ENCODE assay signal across 8 cellular contexts in the genomic region with DNA sequence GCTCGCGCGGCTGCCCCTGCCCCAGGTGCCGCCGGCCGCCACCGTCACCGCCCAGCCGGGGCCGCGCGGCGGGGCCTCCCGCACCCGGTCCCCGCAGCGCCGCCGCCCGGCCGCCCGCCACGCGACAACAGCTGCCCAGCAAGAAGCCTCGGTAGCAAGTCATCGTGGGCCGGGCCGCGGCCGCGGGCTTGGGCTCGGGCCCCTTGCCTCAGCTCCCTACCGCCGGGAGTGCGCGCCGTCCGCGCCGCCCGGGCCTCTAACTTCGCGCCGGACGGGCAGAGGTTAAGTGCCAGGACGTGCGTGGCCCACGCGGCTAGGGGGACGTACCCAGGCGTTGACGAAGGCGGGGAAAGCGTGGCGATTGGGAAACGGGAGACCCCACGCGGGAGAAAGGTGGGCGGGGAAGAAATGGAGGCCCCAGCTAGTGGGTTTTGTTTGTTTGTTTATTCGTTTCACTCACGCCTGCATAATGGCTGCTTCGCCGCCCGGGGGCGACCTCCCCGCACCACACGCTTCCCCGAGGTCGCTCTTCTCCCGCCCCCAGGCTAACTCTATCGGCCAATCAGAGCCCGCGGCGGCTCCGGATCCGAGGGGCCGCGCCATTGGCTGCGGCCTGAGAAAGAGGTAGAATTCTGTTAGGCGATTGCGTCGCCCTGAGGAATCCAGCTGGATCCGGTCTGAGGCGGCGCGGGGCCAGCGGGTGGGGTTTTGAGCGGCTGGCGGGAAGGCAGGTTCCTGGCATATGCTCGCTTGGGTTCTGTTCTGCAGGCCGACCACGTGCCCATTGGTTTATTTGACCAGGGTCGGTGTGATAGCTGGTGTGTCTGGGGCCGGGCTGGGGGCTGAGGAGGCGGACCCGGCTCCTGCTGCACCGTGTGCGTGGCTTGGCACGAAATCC. TPM values are rescaled to one million over a fixed set of nuclear protein-coding genes. Genes with fewer than 3 reads are reported as not detected.
DNase-seq lines count a peak whose midpoint lies in the region; TF ChIP-seq lines count a peak whose summit lies in the region.

A gene with protein sequence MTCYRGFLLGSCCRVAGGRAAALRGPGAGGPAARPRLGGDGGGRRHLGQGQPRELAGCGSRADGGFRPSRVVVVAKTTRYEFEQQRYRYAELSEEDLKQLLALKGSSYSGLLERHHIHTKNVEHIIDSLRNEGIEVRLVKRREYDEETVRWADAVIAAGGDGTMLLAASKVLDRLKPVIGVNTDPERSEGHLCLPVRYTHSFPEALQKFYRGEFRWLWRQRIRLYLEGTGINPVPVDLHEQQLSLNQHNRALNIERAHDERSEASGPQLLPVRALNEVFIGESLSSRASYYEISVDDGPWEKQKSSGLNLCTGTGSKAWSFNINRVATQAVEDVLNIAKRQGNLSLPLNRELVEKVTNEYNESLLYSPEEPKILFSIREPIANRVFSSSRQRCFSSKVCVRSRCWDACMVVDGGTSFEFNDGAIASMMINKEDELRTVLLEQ (minus strand): TSS at position 290 of the 898 bp plus-strand sequence. CDS start 127 bp downstream, at position 163.

- peak within 1 kb of the TSS; percentile 93 for H3K27ac ChIP-seq in GM23248
- H3K27ac ChIP-seq in esophagus squamous epithelium = peak within 1 kb of the TSS; percentile 93 to 99 (median 98)

- peaks cover 10% of the 10 kb centered on the region; the same call in 1 of the 2 replicates for H3F3A ChIP-seq in GM23248 (ENCODE audit: insufficient read depth)

- intact Hi-C loops in esophagus squamous epithelium (cut with DNase I) = no loop called here

- peak within 1 kb of the TSS; percentile 91 for H2AFZ ChIP-seq in GM23248

- no peaks in the 10 kb centered on the region for H3K27me3 ChIP-seq in GM23248 (replicated peaks; ENCODE audit: insufficient read depth)
- H3K27me3 ChIP-seq in esophagus squamous epithelium = no peaks in the 10 kb centered on the region

- H3K4me1 ChIP-seq in GM23248 (ENCODE audit: insufficient read depth) = peaks cover 24% of the 10 kb centered on the region
- peaks cover 12 to 51% (median 14%) of the 10 kb centered on the region in 3 donors for H3K4me1 ChIP-seq in esophagus squamous epithelium

- in situ Hi-C loops in GM23248 (cut with MboI) = no loop called here

- 1 to 3% methylated on average over 55 to 68 of the region's 99 CpGs for WGBS in GM23248 (ENCODE audit: low coverage in 1 of 2, low lambda C conversion rate in 2 of 2, missing lambda C conversion rate in 2 of 2), 2 experiments
- 0 to 1% methylated on average over 20 to 21 of the region's 99 CpGs for WGBS in esophagus squamous epithelium, 2 donors

- H3K4me2 ChIP-seq in GM23248 (ENCODE audit: unreplicated experiment) = peak within 1 kb of the TSS; percentile 96

- peak within 1 kb of the TSS; percentile 81 for H3K4me3 ChIP-seq in GM23248
- peak within 1 kb of the TSS; percentile 89 to 97 (median 94) for H3K4me3 ChIP-seq in esophagus squamous epithelium

- H3K79me2 ChIP-seq in GM23248 (ENCODE audit: insufficient read depth) = peaks cover 39% of the 10 kb centered on the region

- peak; percentile 95 for DNase-seq in EH (ENCODE audit: low read depth)
- peak; percentile 98 for DNase-seq in GM23248
- peak; percentile 95 to 96 for DNase-seq in Kasumi-1 (lab: John Stamatoyannopoulos, UW)
- peak; percentile 95 for DNase-seq in RKO (ENCODE audit: low spot score)
- DNase-seq in activated T-helper 1 cell treated with Interleukin-2 at 50 U/mL for 16 hours (ENCODE audit: low read depth) = peak; percentile 89
- DNase-seq in esophagus squamous epithelium (lab: John Stamatoyannopoulos, UW) = peak; percentile 96
- DNase-seq in myocyte (ENCODE audit: low read depth) = peak; percentile 98
- peak; percentile 83 to 84 for DNase-seq in stimulated activated CD8-positive, alpha-beta memory T cell treated with anti-CD3 and anti-CD28 coated beads, Interleukin-7, amount 100 ng/mL, for 48 hours (ENCODE audit: extremely low read depth in 1 of 2, low read depth in 1 of 2)

- H3K36me3 ChIP-seq in GM23248 (ENCODE audit: low read depth) (no peaks in the 10 kb centered on the region), esophagus squamous epithelium (no peaks in the 10 kb centered on the region)

- peak; percentile 54 to 71 (median 58) for TF ChIP-seq CTCF in esophagus squamous epithelium (IDR thresholded peaks at IDR 0.05)

- H3K9me2 ChIP-seq in GM23248 (ENCODE audit: insufficient read depth) = no peaks in the 10 kb centered on the region

- 0 out of 2 replicates have a peak, but pooled peaks cover 4% of the 10 kb centered on the region for H4K20me1 ChIP-seq in GM23248 (ENCODE audit: insufficient read depth)

- TF ChIP-seq POLR2A in esophagus squamous epithelium (IDR thresholded peaks at IDR 0.05) = peak in 2 of 4 donors; percentile 68 to 89

- H3K9me3 ChIP-seq in GM23248 (ENCODE audit: low read depth) (no peaks in the 10 kb centered on the region), esophagus squamous epithelium (no peaks in the 10 kb centered on the region)

- peak within 1 kb of the TSS; percentile 96 for H3K9ac ChIP-seq in GM23248

RNA-seq across cellular contexts. Expression of the gene that starts here (rescaled TPM):
- total RNA-seq in GM23248 (2014; rRNA removed; shearing (Covaris generic)) = 35.9 and 41.2 TPM in 2 replicates
- polyA plus RNA-seq in GM23248 (2016; fragmentation: Nextera tagmentation; extraction: Ambion mirVana) = 13.2 and 15.3 TPM in 2 replicates
- 10 to 100 TPM in 3 of 4 donors, 1 to 10 TPM in 1; 9.0 to 19.6 (median 15.4) TPM for total RNA-seq in esophagus squamous epithelium
- 28.8 and 32.6 TPM in 2 replicates for total RNA-seq in myocyte
- polyA plus RNA-seq in myocyte (2012) = 18.9 TPM

Comparison
In these comparisons a context has a peak if more than half of its experiments do, and no peak if none do; other contexts are left out.
1. Peak in every context shown above with its lines: DNase-seq, H3K4me3 ChIP-seq and H3K27ac ChIP-seq.